Comparison of ENCODE assay signal across 12 cellular contexts in the genomic region with DNA sequence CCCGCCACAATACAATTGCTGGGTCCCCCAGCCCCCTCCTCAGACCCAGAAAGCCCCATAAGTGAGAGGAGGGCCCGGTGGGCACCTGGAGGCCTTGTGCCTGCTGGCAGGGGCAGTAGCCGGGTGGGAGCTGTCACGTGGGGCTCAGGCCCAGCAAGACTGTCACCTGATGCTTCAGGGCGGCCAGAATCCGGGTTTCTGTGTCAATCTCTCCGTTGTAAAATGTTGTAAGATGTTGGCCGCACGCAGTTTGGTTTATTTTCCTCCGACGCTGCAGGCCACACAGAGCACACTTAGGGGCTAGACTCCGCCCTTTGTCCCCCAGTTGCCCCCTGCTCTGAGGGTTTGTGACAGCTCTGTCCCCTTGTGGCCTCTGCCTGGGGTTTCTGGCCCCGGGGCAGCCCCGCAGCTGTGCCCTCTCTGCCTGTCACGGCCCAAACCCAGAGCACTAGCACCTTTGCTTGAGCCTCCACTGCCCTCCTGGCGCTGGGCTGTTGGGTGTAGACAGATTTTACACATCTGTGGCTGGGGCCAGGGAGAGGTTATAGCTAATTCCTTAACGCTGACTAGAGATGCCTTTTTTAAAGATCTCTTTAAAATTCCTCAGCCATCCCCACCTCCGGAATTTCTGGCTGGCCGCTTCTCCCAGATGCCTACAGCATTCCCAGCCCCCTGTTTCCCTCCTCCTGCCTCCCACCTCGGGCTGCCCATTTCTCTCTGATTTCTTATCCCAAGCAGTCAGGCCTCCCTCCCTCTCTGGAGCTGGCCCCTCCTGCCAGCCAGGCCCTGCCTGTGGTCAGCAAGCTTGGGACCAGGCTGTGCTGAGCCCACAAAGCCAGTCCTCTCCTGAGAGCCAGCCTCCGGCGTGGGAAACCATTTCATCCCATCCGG. TPM values are rescaled to one million over a fixed set of nuclear protein-coding genes. Genes with fewer than 3 reads are reported as not detected.
DNase-seq lines count a peak whose midpoint lies in the region; ATAC-seq, FAIRE-seq and TF ChIP-seq lines count a peak whose summit lies in the region.
"Had no signal": no experiment of that assay in that cellular context is flagged by ENCODE, and none has a peak within 500 bp of the region (broad histone marks: within the 10 kb centered on the region; RNA-seq: fewer than 3 reads in every experiment).

No MANE protein-coding gene starts in this region.

- ATAC-seq in GM19023 (IDR thresholded peaks at IDR 0.05; ENCODE audit: unreplicated experiment): no peak
- no peak for ATAC-seq in naive thymus-derived CD4-positive, alpha-beta T cell

- H3K27me3 Mint-ChIP-seq in naive thymus-derived CD4-positive, alpha-beta T cell: peaks cover 0 to 9% (median 0%) of the 10 kb centered on the region in 5 donors

- H3K4me2 ChIP-seq in BLaER1 treated with 17β-estradiol and CSF1 and Interleukin-3, amounts not matched to agents 10 nM and 100 nM: peak overlapping the region; percentile 53 to 89 (median 73)

- peak overlapping the region in 1 of 9 donors; percentile 47 for H3K27ac Mint-ChIP-seq in naive thymus-derived CD4-positive, alpha-beta T cell

- H3K4me3 Mint-ChIP-seq in naive thymus-derived CD4-positive, alpha-beta T cell: no peak overlapping the region

- H4K20me1 ChIP-seq in BLaER1 treated with 17β-estradiol and CSF1 and Interleukin-3, amounts not matched to agents 10 nM and 100 nM: peaks cover 11 to 99% (median 15%) of the 10 kb centered on the region in 11 experiments; a peak in 21 of 22 replicates

- no peaks in the 10 kb centered on the region for H3K27me3 ChIP-seq in BLaER1 treated with 17β-estradiol and CSF1 and Interleukin-3, amounts not matched to agents 10 nM and 100 nM
- H3K27me3 ChIP-seq in prostate gland (replicated peaks; ENCODE audit: insufficient read depth): no peaks in the 10 kb centered on the region
- no peaks in the 10 kb centered on the region for H3K27me3 ChIP-seq in naive thymus-derived CD4-positive, alpha-beta T cell (ENCODE audit: control insufficient read depth in 2 of 2, insufficient read depth in 2 of 2, low read length in 2 of 2)

- 32% methylated on average over 23 of the region's 23 CpGs for WGBS in prostate gland

- CTCF ChIA-PET in naive thymus-derived CD4-positive, alpha-beta T cell (lab: Charles Lee): interaction anchor here (0.8 to 2.4 kb wide), 3 partner anchors 13 to 38 kb away, joined by 3 to 16 read pairs (median 6); no protein-coding TSS in a partner anchor

- H3K27ac ChIP-seq in BLaER1 treated with 17β-estradiol and CSF1 and Interleukin-3, amounts not matched to agents 10 nM and 100 nM: peak overlapping the region in 9 of 11 experiments; percentile 7 to 61 (median 46); a peak in 17 of 22 replicates
- H3K27ac ChIP-seq in prostate gland: peak overlapping the region; percentile 67 to 71
- no peak overlapping the region for H3K27ac ChIP-seq in naive thymus-derived CD4-positive, alpha-beta T cell (ENCODE audit: low read depth, low read length)
- H3K27ac ChIP-seq: HL-60, WERI-Rb-1 had no signal

- TF ChIP-seq CTCF in foreskin fibroblast (IDR thresholded peaks at IDR 0.05; ENCODE audit: low read depth, low read length): no peak
- TF ChIP-seq CTCF in prostate gland (IDR thresholded peaks at IDR 0.05): no peak

- H3K9me3 Mint-ChIP-seq in naive thymus-derived CD4-positive, alpha-beta T cell: no peaks in the 10 kb centered on the region

- H3K9ac ChIP-seq in BLaER1 treated with 17β-estradiol and CSF1 and Interleukin-3, amounts not matched to agents 10 nM and 100 nM: peak overlapping the region; percentile 12 to 71 (median 45); a peak in 18 of 22 replicates

- H3K4me1 Mint-ChIP-seq in naive thymus-derived CD4-positive, alpha-beta T cell: peaks cover 0 to 29% (median 14%) of the 10 kb centered on the region in 7 donors

- intact Hi-C loops in prostate gland (cut with DNase I): no loop called here
- intact Hi-C loops in naive thymus-derived CD4-positive, alpha-beta T cell (cut with micrococcal nuclease): no loop called here

- peaks cover 0 to 41% (median 0%) of the 10 kb centered on the region in 11 experiments; a peak in 4 of 22 replicates for H3K36me3 ChIP-seq in BLaER1 treated with 17β-estradiol and CSF1 and Interleukin-3, amounts not matched to agents 10 nM and 100 nM
- H3K36me3 ChIP-seq in prostate gland: no peaks in the 10 kb centered on the region
- H3K36me3 ChIP-seq in naive thymus-derived CD4-positive, alpha-beta T cell (ENCODE audit: control insufficient read depth in 2 of 3, insufficient read depth in 3 of 3, low read length in 3 of 3): no peaks in the 10 kb centered on the region
- H3K36me3 ChIP-seq: WERI-Rb-1 had no signal

- no peak for FAIRE-seq in RCC 7860 (lab: Jason Lieb, UNC)

- DNase-seq in RCC 7860 (ENCODE audit: low spot score) (peak; percentile 34), foreskin fibroblast (peak; percentile 78 to 88), prostate gland (ENCODE audit: low spot score) (peak; percentile 60), 8988T (no peak)
- no peak for DNase-seq in naive thymus-derived CD4-positive, alpha-beta T cell
- DNase-seq in stimulated activated CD4-positive, alpha-beta T cell treated with anti-CD3 and anti-CD28 coated beads, Interleukin-12 subunit alpha, Interleukin-12 subunit beta, amount 100 ng/mL, for 4 hours: no peak
- DNase-seq: DMS79 treated with DMSO at 0.1 percent for 48 hours, NCI-H524, WERI-Rb-1 had no signal

- POLR2A ChIA-PET in naive thymus-derived CD4-positive, alpha-beta T cell (lab: Charles Lee): interaction anchor here (0.6 kb wide), 1 partner anchor 58 kb away, joined by 3 read pairs; no protein-coding TSS in a partner anchor

- no peaks in the 10 kb centered on the region for H3K9me3 ChIP-seq in BLaER1 treated with 17β-estradiol and CSF1 and Interleukin-3, amounts not matched to agents 10 nM and 100 nM (replicated peaks in 1 of 11)
- no peaks in the 10 kb centered on the region for H3K9me3 ChIP-seq in prostate gland
- no peaks in the 10 kb centered on the region for H3K9me3 ChIP-seq in naive thymus-derived CD4-positive, alpha-beta T cell (ENCODE audit: control insufficient read depth in 2 of 3, low read length in 3 of 3)

- no peak overlapping the region for H3K4me3 ChIP-seq in BLaER1 treated with 17β-estradiol and CSF1 and Interleukin-3, amounts not matched to agents 10 nM and 100 nM
- H3K4me3 ChIP-seq in foreskin fibroblast (ENCODE audit: low read depth in 1 of 2, low read length in 2 of 2) (peak overlapping the region in 1 of 2 donors; percentile 17), prostate gland (no peak overlapping the region)
- no peak overlapping the region for H3K4me3 ChIP-seq in naive thymus-derived CD4-positive, alpha-beta T cell (ENCODE audit: low read length)

- TF ChIP-seq POLR2A in prostate gland (IDR thresholded peaks at IDR 0.05): no peak

- H3K4me1 ChIP-seq in BLaER1 treated with 17β-estradiol and CSF1 and Interleukin-3, amounts not matched to agents 10 nM and 100 nM: peaks cover 53 to 69% (median 62%) of the 10 kb centered on the region in 10 experiments
- H3K4me1 ChIP-seq in prostate gland (replicated peaks): peaks cover 12% of the 10 kb centered on the region
- peaks cover 14 to 23% of the 10 kb centered on the region in 2 donors for H3K4me1 ChIP-seq in naive thymus-derived CD4-positive, alpha-beta T cell (ENCODE audit: control insufficient read depth in 2 of 2, insufficient read depth in 2 of 2, low read length in 2 of 2)

- H3K36me3 Mint-ChIP-seq in naive thymus-derived CD4-positive, alpha-beta T cell: no peaks in the 10 kb centered on the region

RNA-seq across cellular contexts. Expression of a gene that starts 3.2 kb away (rescaled TPM):
- total RNA-seq in prostate gland: 10 to 100 TPM; 47.8 to 56.5 TPM
- total RNA-seq in naive thymus-derived CD4-positive, alpha-beta T cell: 10 to 100 TPM; 19.6 to 49.1 (median 44.4) TPM
- polyA plus RNA-seq in naive thymus-derived CD4-positive, alpha-beta T cell: 10 to 100 TPM; 19.6 to 29.6 TPM

RNA-seq across cellular contexts. Expression of a gene that starts 53.6 kb away (rescaled TPM):
- total RNA-seq in prostate gland: 10 to 100 TPM; 34.6 to 64.5 TPM
- 1 to 10 TPM in 2 of 5 experiments, under 1 TPM in 1, not detected in 2; 0.82 to 2.3 (median 1.5) TPM for total RNA-seq in naive thymus-derived CD4-positive, alpha-beta T cell
- polyA plus RNA-seq in naive thymus-derived CD4-positive, alpha-beta T cell: not detected

Comparison
In these comparisons a context has a peak if more than half of its experiments do, and no peak if none do; other contexts are left out.
1. DNase-seq: peak in RCC 7860 (single experiment), foreskin fibroblast (2 of 2) and prostate gland (single experiment); none in 8988T (single experiment), naive thymus-derived CD4-positive, alpha-beta T cell (0 of 9) and stimulated activated CD4-positive, alpha-beta T cell treated with anti-CD3 and anti-CD28 coated beads, Interleukin-12 subunit alpha, Interleukin-12 subunit beta, amount 100 ng/mL, for 4 hours (single experiment).
2. RNA of a gene that starts 53.6 kb away (total RNA-seq): 34.6 to 64.5 TPM in prostate gland; 0.82 to 2.3 TPM in naive thymus-derived CD4-positive, alpha-beta T cell; every median in the first group is over 10 times any median in the second.